In genomic region chr22:32574957-32575893, GRCh38 we compare ENCODE assay signal across 18 cellular contexts.
DNase-seq lines count a peak whose midpoint lies in the region; ATAC-seq and TF ChIP-seq lines count a peak whose summit lies in the region.
"Had no signal": no experiment of that assay in that cellular context is flagged by ENCODE, and none has a peak within 500 bp of the region (broad histone marks: within the 10 kb centered on the region; RNA-seq: fewer than 3 reads in every experiment).

No MANE protein-coding gene starts in this region.

- H3K79me1 ChIP-seq in trophoblast cell (ENCODE audit: low read length): no peaks in the 10 kb centered on the region

- no peak overlapping the region for H4K8ac ChIP-seq in trophoblast cell (ENCODE audit: low read depth, low read length)

- no peak overlapping the region for H2BK120ac ChIP-seq in trophoblast cell (ENCODE audit: insufficient read depth, low read length, poor library complexity)

- H3K23ac ChIP-seq in trophoblast cell (ENCODE audit: low read length): no peak overlapping the region

- peak overlapping the region; percentile 36 for H3K4me3 Mint-ChIP-seq in neural crest cell
- H3K4me3 Mint-ChIP-seq: activated T-helper 17 cell treated with anti-CD3 and anti-CD28 coated beads, Interleukin-2, amount 50 U/mL, for 72 hours; CD4-positive, alpha-beta memory T cell; HFFc6; T-helper 17 cell had no signal

- no peaks in the 10 kb centered on the region for H3K36me3 Mint-ChIP-seq in neural crest cell (ENCODE audit: low read depth)
- H3K36me3 Mint-ChIP-seq: CD4-positive, alpha-beta memory T cell had no signal

- no peak overlapping the region for H3K27ac Mint-ChIP-seq in neural crest cell (ENCODE audit: unreplicated experiment)
- H3K27ac Mint-ChIP-seq: activated T-helper 17 cell treated with anti-CD3 and anti-CD28 coated beads, Interleukin-2, amount 50 U/mL, for 72 hours; CD4-positive, alpha-beta memory T cell; HFFc6; T-helper 17 cell had no signal

- H3K36me3 ChIP-seq in aorta (ENCODE audit: control insufficient read depth in 1 of 2, insufficient read depth in 2 of 2, low read length in 1 of 2) (no peaks in the 10 kb centered on the region), trophoblast cell (ENCODE audit: control insufficient read depth in 1 of 2, insufficient read depth in 2 of 2, low read length in 2 of 2) (no peaks in the 10 kb centered on the region)

- peak; percentile 87 for DNase-seq in DMS153 treated with DMSO at 0.1 percent for 48 hours (lab: John Stamatoyannopoulos, UW; ENCODE audit: unreplicated experiment)
- DNase-seq in M059J (ENCODE audit: low read depth): peak; percentile 82
- DNase-seq in neural crest cell (ENCODE audit: low read depth, low spot score): no peak
- DNase-seq in HuH-7 (ENCODE audit: low spot score): no peak
- DNase-seq in aorta: no peak
- DNase-seq in T-helper 9 cell: no peak
- DNase-seq in trophoblast cell: no peak
- DNase-seq: CD4-positive, alpha-beta memory T cell; dorsolateral prefrontal cortex; HFFc6; left colon; SHP77 treated with DMSO at 0.1 percent for 48 hours; T-helper 17 cell; testis had no signal

- peaks cover 8% of the 10 kb centered on the region for H3K27me3 Mint-ChIP-seq in neural crest cell (ENCODE audit: low read depth)

- H3K9me3 ChIP-seq in aorta (ENCODE audit: control insufficient read depth, low read length) (peaks cover 4% of the 10 kb centered on the region), trophoblast cell (ENCODE audit: insufficient read depth, low read depth, low read length) (peaks cover 4% of the 10 kb centered on the region)
- H3K9me3 ChIP-seq: testis had no signal

- H3K4me3 ChIP-seq in aorta (ENCODE audit: low read length in 2 of 2): no peak overlapping the region
- no peak overlapping the region for H3K4me3 ChIP-seq in trophoblast cell (ENCODE audit: low read depth, low read length)
- H3K4me3 ChIP-seq: dorsolateral prefrontal cortex, K562, testis had no signal

- H3K27me3 ChIP-seq in aorta (ENCODE audit: control insufficient read depth in 1 of 2, insufficient read depth in 2 of 2, low read length in 1 of 2): no peaks in the 10 kb centered on the region
- no peaks in the 10 kb centered on the region for H3K27me3 ChIP-seq in trophoblast cell (ENCODE audit: insufficient read depth, low read length)
- H3K27me3 ChIP-seq: dorsolateral prefrontal cortex, testis had no signal

- H2AFZ ChIP-seq in trophoblast cell (ENCODE audit: insufficient read depth, low read length, poor library complexity): no peak overlapping the region

- H3K18ac ChIP-seq in trophoblast cell (ENCODE audit: low read length): no peak overlapping the region

- H3K9me3 Mint-ChIP-seq in neural crest cell: no peaks in the 10 kb centered on the region
- H3K9me3 Mint-ChIP-seq: activated T-helper 17 cell treated with anti-CD3 and anti-CD28 coated beads, Interleukin-2, amount 50 U/mL, for 72 hours; HFFc6 had no signal

- no peak overlapping the region for H4K91ac ChIP-seq in trophoblast cell (ENCODE audit: low read depth, low read length)

- H3K4me2 ChIP-seq in trophoblast cell (ENCODE audit: low read length): no peak overlapping the region

- TF ChIP-seq CTCF in VCaP (conservative IDR thresholded peaks at IDR 0.05) (no peak), neural crest cell (conservative IDR thresholded peaks at IDR 0.05) (no peak)

- WGBS in aorta, 2 donors: 71 to 77% methylated on average over 18 of the region's 18 CpGs
- WGBS in trophoblast cell (ENCODE audit: extremely low coverage, insufficient coverage, insufficient read length): no CpG with 5 or more reads among the region's 18 CpGs

- H3K4me1 Mint-ChIP-seq in neural crest cell: peaks cover 36% of the 10 kb centered on the region
- H3K4me1 Mint-ChIP-seq: T-helper 17 cell had no signal

- H2BK5ac ChIP-seq in trophoblast cell (ENCODE audit: low read depth, low read length, poor library complexity): no peak overlapping the region

- no peak for ATAC-seq in aorta (ENCODE audit: low FRiP score)
- ATAC-seq: T-helper 17 cell had no signal

- H3K27ac ChIP-seq in VCaP (peak overlapping the region; percentile 28), aorta (ENCODE audit: low read depth in 1 of 2, low read length in 2 of 2) (no peak overlapping the region), trophoblast cell (ENCODE audit: low read depth, low read length) (no peak overlapping the region)
- H3K27ac ChIP-seq: epithelial cell of prostate, testis had no signal

- H3K4me1 ChIP-seq in aorta (ENCODE audit: control insufficient read depth in 1 of 2, insufficient read depth in 2 of 2, low read length in 2 of 2) (no peaks in the 10 kb centered on the region), trophoblast cell (ENCODE audit: control insufficient read depth in 1 of 2, insufficient read depth in 2 of 2, low read length in 2 of 2) (no peaks in the 10 kb centered on the region)
- H3K4me1 ChIP-seq: testis had no signal

- H2AK5ac ChIP-seq in trophoblast cell (ENCODE audit: low read length): no peak overlapping the region

- intact Hi-C loops in aorta (cut with DNase I): no loop called here

- H3K14ac ChIP-seq in trophoblast cell (ENCODE audit: low read length): no peak overlapping the region

- H3K9ac ChIP-seq in trophoblast cell (ENCODE audit: low read length): no peak overlapping the region

- H2BK12ac ChIP-seq in trophoblast cell (ENCODE audit: low read length): no peak overlapping the region

- H3K79me2 ChIP-seq in trophoblast cell (ENCODE audit: control insufficient read depth, insufficient read depth, low read length, poor library complexity): no peaks in the 10 kb centered on the region

- no peak overlapping the region for H4K12ac ChIP-seq in trophoblast cell (ENCODE audit: low read depth, low read length)

- H3K4ac ChIP-seq in trophoblast cell (ENCODE audit: low read depth, low read length): no peak overlapping the region

Comparison
In these comparisons a context has a peak if more than half of its experiments do, and no peak if none do; other contexts are left out.
1. DNase-seq: peak in DMS153 treated with DMSO at 0.1 percent for 48 hours (single experiment) and M059J (single experiment); none in neural crest cell (single experiment), HuH-7 (single experiment), aorta (0 of 2), T-helper 9 cell (single experiment) and trophoblast cell (0 of 2).